ENCODE assay signal across 8 cellular contexts in genomic region chr1:161792740-161793139, GRCh38. TPM values are rescaled to one million over a fixed set of nuclear protein-coding genes. Genes with fewer than 3 reads are reported as not detected.
DNase-seq lines count a peak whose midpoint lies in the region; ATAC-seq and TF ChIP-seq lines count a peak whose summit lies in the region.

No MANE protein-coding gene starts in this region.

- H3K9me2 ChIP-seq in hepatocyte (replicated peaks; ENCODE audit: insufficient read depth), result no peaks in the 10 kb centered on the region

- no peak overlapping the region for H2AFZ ChIP-seq in hepatocyte
- H2AFZ ChIP-seq in smooth muscle cell (ENCODE audit: low read depth), result no peak overlapping the region

- H3K27ac ChIP-seq in hepatocyte (no peak overlapping the region), smooth muscle cell (ENCODE audit: low read depth) (peak overlapping the region; percentile 65), aorta (ENCODE audit: low read depth in 1 of 2, low read length in 2 of 2) (no peak overlapping the region)

- ATAC-seq in HG03342 (IDR thresholded peaks at IDR 0.05; ENCODE audit: unreplicated experiment), result peak; percentile 86
- ATAC-seq in aorta (ENCODE audit: low FRiP score), result no peak

- H3K4me1 ChIP-seq in hepatocyte (ENCODE audit: insufficient read depth), result no peaks in the 10 kb centered on the region
- no peaks in the 10 kb centered on the region for H3K4me1 ChIP-seq in smooth muscle cell (ENCODE audit: low read depth)
- no peaks in the 10 kb centered on the region for H3K4me1 ChIP-seq in aorta (ENCODE audit: control insufficient read depth in 1 of 2, insufficient read depth in 2 of 2, low read length in 2 of 2)

- no peak overlapping the region for H3K9ac ChIP-seq in smooth muscle cell (ENCODE audit: low read depth)

- no peak overlapping the region for H3K4me2 ChIP-seq in hepatocyte
- no peak overlapping the region for H3K4me2 ChIP-seq in smooth muscle cell

- H3K36me3 ChIP-seq in hepatocyte (replicated peaks; ENCODE audit: insufficient read depth, low read depth) (no peaks in the 10 kb centered on the region), smooth muscle cell (ENCODE audit: low read depth) (peaks cover 5% of the 10 kb centered on the region), aorta (ENCODE audit: control insufficient read depth in 1 of 2, insufficient read depth in 2 of 2, low read length in 1 of 2) (peaks cover 3 to 8% of the 10 kb centered on the region in 2 donors)

- TF ChIP-seq CTCF in hepatocyte (IDR thresholded peaks at IDR 0.05; ENCODE audit: poor library complexity) (peak; percentile 68), smooth muscle cell (IDR thresholded peaks at IDR 0.05; ENCODE audit: borderline replicate concordance, insufficient read depth, poor library complexity, severe bottlenecking) (peak; percentile 61)

- no peaks in the 10 kb centered on the region for H3F3A ChIP-seq in smooth muscle cell (ENCODE audit: low read depth)

- DNase-seq in A172 (ENCODE audit: low spot score) (peak; percentile 90), GM04503 (ENCODE audit: low read depth) (peak; percentile 42), NCI-H446 treated with DMSO at 0.1 percent for 48 hours (lab: John Stamatoyannopoulos, UW) (peak; percentile 52), amniotic epithelial cell (ENCODE audit: low read depth) (peak; percentile 86), hepatocyte (ENCODE audit: low spot score) (peak; percentile 62), smooth muscle cell (lab: John Stamatoyannopoulos, UW; ENCODE audit: unreplicated experiment) (no peak), aorta (no peak)

- H3K9me3 ChIP-seq in hepatocyte (ENCODE audit: low read depth), result no peaks in the 10 kb centered on the region
- H3K9me3 ChIP-seq in smooth muscle cell (replicated peaks; ENCODE audit: low read depth), result no peaks in the 10 kb centered on the region
- no peaks in the 10 kb centered on the region for H3K9me3 ChIP-seq in aorta (ENCODE audit: control insufficient read depth, low read length)

- H4K20me1 ChIP-seq in hepatocyte (ENCODE audit: insufficient read depth, poor library complexity, severe bottlenecking) (no peaks in the 10 kb centered on the region), smooth muscle cell (ENCODE audit: low read depth) (no peaks in the 10 kb centered on the region)

- H3K27me3 ChIP-seq in hepatocyte (no peaks in the 10 kb centered on the region), smooth muscle cell (ENCODE audit: low read depth) (no peaks in the 10 kb centered on the region), aorta (ENCODE audit: control insufficient read depth in 1 of 2, insufficient read depth in 2 of 2, low read length in 1 of 2) (no peaks in the 10 kb centered on the region)

- no peak overlapping the region for H3K4me3 ChIP-seq in hepatocyte
- no peak overlapping the region for H3K4me3 ChIP-seq in smooth muscle cell
- no peak overlapping the region for H3K4me3 ChIP-seq in aorta (ENCODE audit: low read length in 2 of 2)

- no peaks in the 10 kb centered on the region for H3K79me2 ChIP-seq in hepatocyte
- no peaks in the 10 kb centered on the region for H3K79me2 ChIP-seq in smooth muscle cell (ENCODE audit: low read depth)

- 37% methylated on average over 3 of the region's 3 CpGs for WGBS in hepatocyte (ENCODE audit: low lambda C conversion rate, missing lambda C conversion rate)
- 42% methylated on average over 3 of the region's 3 CpGs for WGBS in smooth muscle cell (ENCODE audit: low lambda C conversion rate)
- WGBS in aorta, 2 donors, result 31 to 32% methylated on average over 3 of the region's 3 CpGs

- intact Hi-C loops in aorta (cut with DNase I), result loop anchor here (2.0 to 10.0 kb wide), 3 partner anchors 62 to 244 kb away; no protein-coding TSS in a partner anchor

RNA-seq across cellular contexts. Expression of gene ATF6, which starts 26.6 kb away (rescaled TPM):
- 32.8 and 35.0 TPM in 2 replicates for total RNA-seq in A172 (2014; rRNA removed; shearing (Covaris generic))
- total RNA-seq in hepatocyte (27.8 and 29.8 TPM in 2 replicates), smooth muscle cell (22.9 and 25.5 TPM in 2 replicates), aorta (10 to 100 TPM; 30.4 to 30.5 TPM)
- polyA plus RNA-seq in hepatocyte (13.4 and 15.3 TPM in 2 replicates), smooth muscle cell (7.8 and 9.3 TPM in 2 replicates), aorta (1 to 10 TPM; 6.1 to 7.0 TPM)

RNA-seq across cellular contexts. Expression of gene DUSP12, which starts 43.2 kb away (rescaled TPM):
- total RNA-seq in A172 (2014; rRNA removed; shearing (Covaris generic)), result 85.8 and 116 TPM in 2 replicates
- total RNA-seq in hepatocyte, result 47.9 and 52.9 TPM in 2 replicates
- 35.4 and 37.1 TPM in 2 replicates for polyA plus RNA-seq in hepatocyte
- 39.3 and 45.7 TPM in 2 replicates for total RNA-seq in smooth muscle cell
- 39.2 and 41.8 TPM in 2 replicates for polyA plus RNA-seq in smooth muscle cell
- total RNA-seq in aorta, result 10 to 100 TPM; 19.3 to 22.1 TPM
- 10 to 100 TPM; 25.7 to 30.1 TPM for polyA plus RNA-seq in aorta

Comparison
In these comparisons a context has a peak if more than half of its experiments do, and no peak if none do; other contexts are left out.
1. DNase-seq: peak in A172 (single experiment), GM04503 (single experiment), NCI-H446 treated with DMSO at 0.1 percent for 48 hours (single experiment), amniotic epithelial cell (single experiment) and hepatocyte (single experiment); none in smooth muscle cell (single experiment) and aorta (0 of 2).